ENCODE assay signal across 2 cellular contexts in genomic region chr12:53070901-53071492, GRCh38.
TF ChIP-seq lines count a peak whose summit lies in the region.

No MANE protein-coding gene starts in this region.

TF ChIP-seq in HEK293, 187 proteins besides CTCF, POLR2A, EP300 and RAD21 (continued from another document):
- TF ChIP-seq ZNF664 (tag by site-specific recombination; IDR thresholded peaks at IDR 0.05) (no peak), SP2 (tag by site-specific recombination; IDR thresholded peaks at IDR 0.05) (peak; percentile 29; the same call in 1 of the 2 replicates), ZNF398 (tag by site-specific recombination; IDR thresholded peaks at IDR 0.05) (peak; percentile 93), ZNF548 (tag by site-specific recombination; IDR thresholded peaks at IDR 0.05) (no peak), ZSCAN18 (tag by site-specific recombination; IDR thresholded peaks at IDR 0.05) (no peak), ZNF341 (tag by site-specific recombination; IDR thresholded peaks at IDR 0.05; ENCODE audit: low read depth) (peak; percentile 33), SP3 (tag by site-specific recombination; IDR thresholded peaks at IDR 0.05) (peak; percentile 57), ZNF202 (tag by site-specific recombination; IDR thresholded peaks at IDR 0.05; ENCODE audit: borderline replicate concordance) (no peak), ZNF600 (tag by site-specific recombination; IDR thresholded peaks at IDR 0.05) (peak; percentile 30; the same call in 1 of the 2 replicates), ZNF366 (tag by site-specific recombination; conservative IDR thresholded peaks at IDR 0.05) (no peak), ZNF416 (tag by site-specific recombination; IDR thresholded peaks at IDR 0.05) (no peak), SP7 (tag by site-specific recombination; IDR thresholded peaks at IDR 0.05) (peak; percentile 29; the same call in 1 of the 2 replicates), ZNF157 (tag by site-specific recombination; IDR thresholded peaks at IDR 0.05) (no peak), ZNF132 (tag by site-specific recombination; IDR thresholded peaks at IDR 0.05; ENCODE audit: borderline replicate concordance) (no peak), ZFHX2 (tag by site-specific recombination; conservative IDR thresholded peaks at IDR 0.05) (peak; percentile 82), ZNF624 (tag by site-specific recombination; IDR thresholded peaks at IDR 0.05) (no peak), PATZ1 (tag by site-specific recombination; IDR thresholded peaks at IDR 0.05) (no peak)

TF ChIP-seq in WTC11, 78 proteins besides CTCF, POLR2A, EP300 and RAD21 (continued from another document):
- TF ChIP-seq NFATC4 (CRISPR knock-in tag; IDR thresholded peaks at IDR 0.05) (no peak), ZSCAN18 (CRISPR knock-in tag; IDR thresholded peaks at IDR 0.05) (no peak), AFF4 (CRISPR knock-in tag; IDR thresholded peaks at IDR 0.05; ENCODE audit: borderline replicate concordance) (no peak), RELA (CRISPR knock-in tag; IDR thresholded peaks at IDR 0.05; ENCODE audit: borderline replicate concordance) (no peak), NFE2L1 (CRISPR knock-in tag; IDR thresholded peaks at IDR 0.05) (no peak), ZNF423 (CRISPR knock-in tag; IDR thresholded peaks at IDR 0.05) (no peak)
